Comparison of ENCODE assay signal across 14 cellular contexts in genomic region chr2:65661980-65662653, GRCh38.
DNase-seq lines count a peak whose midpoint lies in the region; ATAC-seq and TF ChIP-seq lines count a peak whose summit lies in the region.
"Had no signal": no experiment of that assay in that cellular context is flagged by ENCODE, and none has a peak within 500 bp of the region (broad histone marks: within the 10 kb centered on the region; RNA-seq: fewer than 3 reads in every experiment).

No MANE protein-coding gene starts in this region.

- H3K27me3 Mint-ChIP-seq in type B pancreatic cell, result peaks cover 11% of the 10 kb centered on the region

- H3K79me2 ChIP-seq in mesendoderm (ENCODE audit: control insufficient read depth, insufficient read depth, low read length), result no peaks in the 10 kb centered on the region

- no peak overlapping the region for H3K23ac ChIP-seq in mesendoderm (ENCODE audit: low read length)

- H3K9ac ChIP-seq in mesendoderm (ENCODE audit: low read length), result no peak overlapping the region

- H4K5ac ChIP-seq in mesendoderm (ENCODE audit: low read length), result no peak overlapping the region

- intact Hi-C loops in ascending aorta (cut with DNase I), result no loop called here

- no peak overlapping the region for H3K4me3 Mint-ChIP-seq in type B pancreatic cell
- H3K4me3 Mint-ChIP-seq: activated CD4-positive, alpha-beta T cell treated with anti-CD3 and anti-CD28 coated beads, Interleukin-2, amount 10 ng/mL, durations not matched to agents 7 days and 5 days; activated T-helper 17 cell treated with anti-CD3 and anti-CD28 coated beads, Interleukin-2, amount 50 U/mL, for 72 hours had no signal

- no peak overlapping the region for H3K4ac ChIP-seq in mesendoderm (ENCODE audit: low read depth, low read length)

- no peak overlapping the region for H3K4me2 ChIP-seq in mesendoderm (ENCODE audit: low read length)

- peak; percentile 59 for DNase-seq in HEK293T (ENCODE audit: extremely low spot score)
- DNase-seq in ascending aorta (ENCODE audit: low spot score in 2 of 2), result no peak
- peak; percentile 10 for DNase-seq in mesendoderm
- DNase-seq in type B pancreatic cell (ENCODE audit: extremely low spot score, unreplicated experiment), result no peak
- DNase-seq: activated CD4-positive, alpha-beta T cell treated with anti-CD3 and anti-CD28 coated beads, Interleukin-2, amount 10 ng/mL, durations not matched to agents 7 days and 5 days; Calu3; Kasumi-1; NCI-H2081 treated with DMSO at 0.1 percent for 48 hours; right cardiac atrium; T-helper 1 cell had no signal

- POLR2A ChIA-PET in HEK293T (lab: Yijun Ruan, JAX), result interaction anchor here (1.4 kb wide), 1 partner anchor 772 kb away, joined by 5 read pairs; no protein-coding TSS in a partner anchor

- no peaks in the 10 kb centered on the region for H3K36me3 Mint-ChIP-seq in type B pancreatic cell

- no peak overlapping the region for H2BK120ac ChIP-seq in mesendoderm (ENCODE audit: low read depth, low read length)

- H3K27me3 ChIP-seq in ascending aorta, result no peaks in the 10 kb centered on the region
- H3K27me3 ChIP-seq in mesendoderm (ENCODE audit: insufficient read depth, low read length, poor library complexity), result no peaks in the 10 kb centered on the region

- no peak overlapping the region for H3K18ac ChIP-seq in mesendoderm (ENCODE audit: low read length)

- ATAC-seq in GM21786 (IDR thresholded peaks at IDR 0.05; ENCODE audit: unreplicated experiment) (no peak), HG02852 (IDR thresholded peaks at IDR 0.05; ENCODE audit: unreplicated experiment) (no peak), GM18868 (IDR thresholded peaks at IDR 0.05; ENCODE audit: unreplicated experiment) (no peak)
- ATAC-seq: activated T-helper 17 cell treated with anti-CD3 and anti-CD28 coated beads, Interleukin-2, amount 50 U/mL, for 72 hours had no signal

- TF ChIP-seq CTCF in ascending aorta (IDR thresholded peaks at IDR 0.05), result no peak
- no peak for TF ChIP-seq CTCF in type B pancreatic cell (conservative IDR thresholded peaks at IDR 0.05)

- H2BK15ac ChIP-seq in mesendoderm (replicated peaks; ENCODE audit: low read depth), result no peak overlapping the region

- no peaks in the 10 kb centered on the region for H3K79me1 ChIP-seq in mesendoderm (ENCODE audit: low read length)

- H3K9me3 ChIP-seq in ascending aorta, result no peaks in the 10 kb centered on the region

- CTCF ChIA-PET in HEK293T (lab: Yijun Ruan, JAX), result no interaction called here

- H4K8ac ChIP-seq in mesendoderm (ENCODE audit: low read depth, low read length), result no peak overlapping the region

- H2BK5ac ChIP-seq in mesendoderm (ENCODE audit: low read length), result no peak overlapping the region

- H3K56ac ChIP-seq in mesendoderm (ENCODE audit: low read length), result no peak overlapping the region

- WGBS in mesendoderm (ENCODE audit: extremely low coverage, insufficient coverage, low lambda C conversion rate), result no CpG with 5 or more reads among the region's 8 CpGs

- H3K4me3 ChIP-seq in ascending aorta (peak overlapping the region; percentile 0 to 28), mesendoderm (ENCODE audit: low read length) (no peak overlapping the region)

- H3K4me1 Mint-ChIP-seq in type B pancreatic cell (ENCODE audit: unreplicated experiment), result peaks cover 44% of the 10 kb centered on the region
- H3K4me1 Mint-ChIP-seq: activated T-helper 17 cell treated with anti-CD3 and anti-CD28 coated beads, Interleukin-2, amount 50 U/mL, for 72 hours had no signal

- H2AK5ac ChIP-seq in mesendoderm (ENCODE audit: low read length), result no peak overlapping the region

- H3K4me1 ChIP-seq in ascending aorta (peaks cover 0 to 4% of the 10 kb centered on the region in 2 donors), mesendoderm (ENCODE audit: control insufficient read depth, low read depth, low read length) (no peaks in the 10 kb centered on the region)

- H3K27ac ChIP-seq in ascending aorta (no peak overlapping the region), mesendoderm (ENCODE audit: low read depth, low read length) (no peak overlapping the region)

- H3K36me3 ChIP-seq in ascending aorta, result no peaks in the 10 kb centered on the region
- no peaks in the 10 kb centered on the region for H3K36me3 ChIP-seq in mesendoderm (ENCODE audit: control insufficient read depth, insufficient read depth, low read length)

- H3K27ac Mint-ChIP-seq in type B pancreatic cell, result peak overlapping the region; percentile 14
- H3K27ac Mint-ChIP-seq: activated CD4-positive, alpha-beta T cell treated with anti-CD3 and anti-CD28 coated beads, Interleukin-2, amount 10 ng/mL, durations not matched to agents 7 days and 5 days; activated T-helper 17 cell treated with anti-CD3 and anti-CD28 coated beads, Interleukin-2, amount 50 U/mL, for 72 hours had no signal

- peaks cover 5% of the 10 kb centered on the region for H3K9me3 Mint-ChIP-seq in type B pancreatic cell
- H3K9me3 Mint-ChIP-seq: activated CD4-positive, alpha-beta T cell treated with anti-CD3 and anti-CD28 coated beads, Interleukin-2, amount 10 ng/mL, durations not matched to agents 7 days and 5 days; activated T-helper 17 cell treated with anti-CD3 and anti-CD28 coated beads, Interleukin-2, amount 50 U/mL, for 72 hours had no signal

TF ChIP-seq in HEK293T, 16 proteins besides CTCF, POLR2A, EP300 and RAD21:
- TF ChIP-seq TARDBP (IDR thresholded peaks at IDR 0.05) (no peak), FOXM1 (IDR thresholded peaks at IDR 0.05; ENCODE audit: borderline replicate concordance) (no peak), CTBP1 (IDR thresholded peaks at IDR 0.05; ENCODE audit: borderline replicate concordance) (no peak), NFRKB (IDR thresholded peaks at IDR 0.05) (no peak), PKNOX1 (IDR thresholded peaks at IDR 0.05) (peak; percentile 59; the same call in 1 of the 2 replicates)

Comparison
In these comparisons a context has a peak if more than half of its experiments do, and no peak if none do; other contexts are left out.
1. DNase-seq: peak in HEK293T (single experiment) and mesendoderm (single experiment); none in ascending aorta (0 of 2) and type B pancreatic cell (single experiment).